17 cellular contexts compared by ENCODE assay signal in genomic region chr9:118975736-118976135, GRCh38.
A peak's percentile ranks its signal among the peaks of the same experiment; 100 is the strongest.
DNase-seq lines count a peak whose midpoint lies in the region; ATAC-seq and TF ChIP-seq lines count a peak whose summit lies in the region.
"Had no signal": no experiment of that assay in that cellular context is flagged by ENCODE, and none has a peak within 500 bp of the region (broad histone marks: within the 10 kb centered on the region; RNA-seq: fewer than 3 reads in every experiment).

No MANE protein-coding gene starts in this region.

- H3K36me3 Mint-ChIP-seq in HFFc6 (ENCODE audit: low read depth): no peaks in the 10 kb centered on the region

- H3K27ac Mint-ChIP-seq in HFFc6: peak overlapping the region; percentile 25; the same call in 1 of the 2 replicates
- H3K27ac Mint-ChIP-seq: B cell; CD4-positive, alpha-beta T cell had no signal

- no peaks in the 10 kb centered on the region for H3K9me3 ChIP-seq in gastrocnemius medialis

- peak; percentile 9 for DNase-seq in NCI-H2171 treated with DMSO at 0.1 percent for 48 hours (lab: John Stamatoyannopoulos, UW)
- DNase-seq in NCI-H2171 (lab: John Stamatoyannopoulos, UW): no peak
- DNase-seq in HFFc6: no peak
- peak; percentile 10 for DNase-seq in astrocyte of the hippocampus (ENCODE audit: low read depth, low spot score)
- DNase-seq in stromal cell of bone marrow (ENCODE audit: low read depth): peak; percentile 10
- no peak for DNase-seq in gastrocnemius medialis
- no peak for DNase-seq in GM20000 (ENCODE audit: low spot score)
- DNase-seq: C1 segment of cervical spinal cord; Calu3; CD4-positive, alpha-beta T cell; DMS79; GDM1; HCEC 1CT had no signal

- H3K4me1 ChIP-seq in gastrocnemius medialis: peaks cover 0 to 10% of the 10 kb centered on the region in 2 donors

- ATAC-seq in gastrocnemius medialis: no peak
- ATAC-seq in HG03280 (IDR thresholded peaks at IDR 0.05; ENCODE audit: unreplicated experiment): no peak

- in situ Hi-C loops in gastrocnemius medialis (cut with MboI; ENCODE audit: low sequenced_read_pairs in 4 of 4): no loop called here

- no peaks in the 10 kb centered on the region for H3K27me3 Mint-ChIP-seq in HFFc6 (ENCODE audit: insufficient read depth)
- H3K27me3 Mint-ChIP-seq: B cell; CD4-positive, alpha-beta T cell had no signal

- H3K4me3 ChIP-seq in gastrocnemius medialis: no peak overlapping the region

- intact Hi-C loops in gastrocnemius medialis (cut with DNase I; ENCODE audit: low total_unique reads): no loop called here

- TF ChIP-seq POLR2A in gastrocnemius medialis (IDR thresholded peaks at IDR 0.05): no peak

- peaks cover 13% of the 10 kb centered on the region; the same call in 1 of the 2 replicates for H3K4me1 Mint-ChIP-seq in HFFc6 (ENCODE audit: low read depth)
- H3K4me1 Mint-ChIP-seq: B cell had no signal

- H3K27ac ChIP-seq in gastrocnemius medialis: no peak overlapping the region
- H3K27ac ChIP-seq: 22Rv1, HL-60 had no signal

- no peaks in the 10 kb centered on the region for H3K27me3 ChIP-seq in gastrocnemius medialis

- no peak for TF ChIP-seq CTCF in HFFc6 (IDR thresholded peaks at IDR 0.05)
- TF ChIP-seq CTCF in gastrocnemius medialis (IDR thresholded peaks at IDR 0.05 in 4 of 5, conservative IDR thresholded peaks at IDR 0.05 in 1 of 5): no peak
- no peak for TF ChIP-seq CTCF in GM20000 (IDR thresholded peaks at IDR 0.05; ENCODE audit: extremely low read depth, missing control alignments)

- H3K36me3 ChIP-seq in gastrocnemius medialis: no peaks in the 10 kb centered on the region

- H3K4me3 Mint-ChIP-seq in HFFc6: no peak overlapping the region
- H3K4me3 Mint-ChIP-seq: B cell; CD4-positive, alpha-beta T cell had no signal

- H3K9me3 Mint-ChIP-seq in HFFc6: peaks cover 15% of the 10 kb centered on the region

Comparison
In these comparisons a context has a peak if more than half of its experiments do, and no peak if none do; other contexts are left out.
1. DNase-seq: peak in NCI-H2171 treated with DMSO at 0.1 percent for 48 hours (single experiment), astrocyte of the hippocampus (single experiment) and stromal cell of bone marrow (single experiment); none in NCI-H2171 (single experiment), HFFc6 (single experiment), gastrocnemius medialis (0 of 2) and GM20000 (single experiment).